8 cellular contexts compared by ENCODE assay signal in genomic region chr10:62803993-62804383, GRCh38. TPM values are rescaled to one million over a fixed set of nuclear protein-coding genes. Genes with fewer than 3 reads are reported as not detected.
DNase-seq lines count a peak whose midpoint lies in the region; ATAC-seq and TF ChIP-seq lines count a peak whose summit lies in the region.

No MANE protein-coding gene starts in this region.

- H3K36me3 ChIP-seq in right atrium auricular region: no peaks in the 10 kb centered on the region

- no peak for DNase-seq in activated T-cell treated with anti-CD3 and anti-CD28 coated beads, Interleukin-2, amount 50 U/mL, for 4 hours
- DNase-seq in activated T-cell treated with anti-CD3 and anti-CD28 coated beads, Interleukin-2, amount 50 U/mL, for 1 hour: no peak
- DNase-seq in activated B cell treated with CpG ODN at 0.5 μM for 24 hours (no peak), right atrium auricular region (ENCODE audit: low spot score) (no peak), hepatic stellate cell (ENCODE audit: low spot score) (no peak), GDM1 (lab: John Stamatoyannopoulos, UW) (no peak), dedifferentiated amniotic fluid mesenchymal stem cell (ENCODE audit: extremely low spot score) (no peak)

- H3K27me3 ChIP-seq in right atrium auricular region: no peaks in the 10 kb centered on the region

- no peaks in the 10 kb centered on the region for H3K9me3 Mint-ChIP-seq in activated T-cell treated with anti-CD3 and anti-CD28 coated beads, Interleukin-2, amount 50 U/mL, for 4 hours
- H3K9me3 Mint-ChIP-seq in activated B cell treated with CpG ODN at 0.5 μM for 24 hours: no peaks in the 10 kb centered on the region
- no peaks in the 10 kb centered on the region for H3K9me3 Mint-ChIP-seq in stimulated activated memory B cell treated with anti-CD40 and anti-IgM and Interleukin-4, amounts not matched to agents 10 μg/mL and 1 μg/mL and 100 μg/mL, for 72 hours

- peaks cover 0 to 43% of the 10 kb centered on the region in 2 donors for H3K4me1 ChIP-seq in right atrium auricular region

- POLR2A ChIA-PET in activated B cell treated with CpG ODN at 0.5 μM for 24 hours (lab: Charles Lee): interaction anchor here (0.8 to 5.1 kb wide), 6 partner anchors 12 to 166 kb away, joined by 3 to 68 read pairs (median 7); partner anchors contain the start of gene EGR2

- peak overlapping the region; percentile 90 for H3K4me3 Mint-ChIP-seq in activated T-cell treated with anti-CD3 and anti-CD28 coated beads, Interleukin-2, amount 50 U/mL, for 4 hours
- H3K4me3 Mint-ChIP-seq in activated B cell treated with CpG ODN at 0.5 μM for 24 hours: peak overlapping the region; percentile 95
- H3K4me3 Mint-ChIP-seq in stimulated activated memory B cell treated with anti-CD40 and anti-IgM and Interleukin-4, amounts not matched to agents 10 μg/mL and 1 μg/mL and 100 μg/mL, for 72 hours: peak overlapping the region; percentile 96

- no peaks in the 10 kb centered on the region for H3K9me3 ChIP-seq in right atrium auricular region

- H3K4me3 ChIP-seq in right atrium auricular region: peak overlapping the region; percentile 71 to 92

- H3K27ac ChIP-seq in right atrium auricular region: peak overlapping the region; percentile 93

- H3K4me1 Mint-ChIP-seq in activated T-cell treated with anti-CD3 and anti-CD28 coated beads, Interleukin-2, amount 50 U/mL, for 4 hours (ENCODE audit: low read depth): peaks cover 37% of the 10 kb centered on the region
- peaks cover 41% of the 10 kb centered on the region for H3K4me1 Mint-ChIP-seq in activated B cell treated with CpG ODN at 0.5 μM for 24 hours
- H3K4me1 Mint-ChIP-seq in stimulated activated memory B cell treated with anti-CD40 and anti-IgM and Interleukin-4, amounts not matched to agents 10 μg/mL and 1 μg/mL and 100 μg/mL, for 72 hours: peaks cover 34% of the 10 kb centered on the region

- intact Hi-C loops in activated B cell treated with CpG ODN at 0.5 μM for 24 hours (cut with micrococcal nuclease): loop anchor here (1.0 to 5.0 kb wide), 9 partner anchors 12 to 463 kb away; partner anchors contain the start of genes EGR2 and NRBF2

- CTCF ChIA-PET in activated B cell treated with CpG ODN at 0.5 μM for 24 hours (lab: Charles Lee): interaction anchor here (1.0 to 4.0 kb wide), 5 partner anchors 13 to 194 kb away, joined by 3 to 15 read pairs (median 3); partner anchors contain the start of gene EGR2

- peak overlapping the region; percentile 99 for H3K27ac Mint-ChIP-seq in activated B cell treated with CpG ODN at 0.5 μM for 24 hours
- peak overlapping the region; percentile 99 for H3K27ac Mint-ChIP-seq in stimulated activated memory B cell treated with anti-CD40 and anti-IgM and Interleukin-4, amounts not matched to agents 10 μg/mL and 1 μg/mL and 100 μg/mL, for 72 hours

- peaks cover 22% of the 10 kb centered on the region for H3K36me3 Mint-ChIP-seq in activated T-cell treated with anti-CD3 and anti-CD28 coated beads, Interleukin-2, amount 50 U/mL, for 4 hours (ENCODE audit: insufficient read depth)
- peaks cover 26% of the 10 kb centered on the region for H3K36me3 Mint-ChIP-seq in activated B cell treated with CpG ODN at 0.5 μM for 24 hours (ENCODE audit: low read depth)
- H3K36me3 Mint-ChIP-seq in stimulated activated memory B cell treated with anti-CD40 and anti-IgM and Interleukin-4, amounts not matched to agents 10 μg/mL and 1 μg/mL and 100 μg/mL, for 72 hours: peaks cover 21% of the 10 kb centered on the region

- TF ChIP-seq CTCF in activated B cell treated with CpG ODN at 0.5 μM for 24 hours (IDR thresholded peaks at IDR 0.05): no peak
- TF ChIP-seq CTCF in right atrium auricular region (IDR thresholded peaks at IDR 0.05): no peak

- ATAC-seq in activated T-cell treated with anti-CD3 and anti-CD28 coated beads, Interleukin-2, amount 50 U/mL, for 4 hours: no peak
- no peak for ATAC-seq in activated B cell treated with CpG ODN at 0.5 μM for 24 hours (ENCODE audit: low read depth)
- no peak for ATAC-seq in stimulated activated memory B cell treated with anti-CD40 and anti-IgM and Interleukin-4, amounts not matched to agents 10 μg/mL and 1 μg/mL and 100 μg/mL, for 72 hours

- peaks cover 6% of the 10 kb centered on the region for H3K27me3 Mint-ChIP-seq in activated T-cell treated with anti-CD3 and anti-CD28 coated beads, Interleukin-2, amount 50 U/mL, for 4 hours (ENCODE audit: low read depth)
- peaks cover 2% of the 10 kb centered on the region for H3K27me3 Mint-ChIP-seq in activated B cell treated with CpG ODN at 0.5 μM for 24 hours
- H3K27me3 Mint-ChIP-seq in stimulated activated memory B cell treated with anti-CD40 and anti-IgM and Interleukin-4, amounts not matched to agents 10 μg/mL and 1 μg/mL and 100 μg/mL, for 72 hours: no peaks in the 10 kb centered on the region

RNA-seq across cellular contexts. Expression of gene ADO, which starts 0.5 kb away (rescaled TPM):
- 10 to 100 TPM; 42.7 to 44.7 (median 44.4) TPM for total RNA-seq in activated T-cell treated with anti-CD3 and anti-CD28 coated beads, Interleukin-2, amount 50 U/mL, for 4 hours
- total RNA-seq in activated B cell treated with CpG ODN at 0.5 μM for 24 hours (21.6 and 21.7 TPM in 2 replicates), right atrium auricular region (10 to 100 TPM; 23.0 to 34.3 TPM)

RNA-seq across cellular contexts. Expression of gene EGR2, which starts 12.2 kb away (rescaled TPM):
- total RNA-seq in activated T-cell treated with anti-CD3 and anti-CD28 coated beads, Interleukin-2, amount 50 U/mL, for 4 hours: 100 to 1,000 TPM in 1 of 3 donors, 10 to 100 TPM in 2; 83.3 to 121 (median 99.5) TPM
- total RNA-seq in activated B cell treated with CpG ODN at 0.5 μM for 24 hours (6.1 and 9.4 TPM in 2 replicates), right atrium auricular region (1 to 10 TPM; 2.1 to 5.9 TPM)
